14 cellular contexts compared by ENCODE assay signal in genomic region chr1:203281033-203281432, GRCh38. TPM values are rescaled to one million over a fixed set of nuclear protein-coding genes. Genes with fewer than 3 reads are reported as not detected.
DNase-seq lines count a peak whose midpoint lies in the region; ATAC-seq and TF ChIP-seq lines count a peak whose summit lies in the region.
"Had no signal": no experiment of that assay in that cellular context is flagged by ENCODE, and none has a peak within 500 bp of the region (broad histone marks: within the 10 kb centered on the region; RNA-seq: fewer than 3 reads in every experiment).

No MANE protein-coding gene starts in this region.

- H4K91ac ChIP-seq in mesenchymal stem cell (ENCODE audit: low read length), result no peak overlapping the region

- no peaks in the 10 kb centered on the region for H3K36me3 Mint-ChIP-seq in brain
- H3K36me3 Mint-ChIP-seq: CD8-positive, alpha-beta T cell had no signal

- no peaks in the 10 kb centered on the region for H3K27me3 ChIP-seq in right atrium auricular region
- peaks cover 11 to 12% of the 10 kb centered on the region in 2 experiments for H3K27me3 ChIP-seq in mesenchymal stem cell (ENCODE audit: control insufficient read depth in 1 of 2, insufficient read depth in 1 of 2, low read length in 2 of 2)
- no peaks in the 10 kb centered on the region for H3K27me3 ChIP-seq in vagina
- H3K27me3 ChIP-seq: MG63 had no signal

- peak overlapping the region in 1 of 2 experiments; percentile 19 for H2BK12ac ChIP-seq in mesenchymal stem cell (ENCODE audit: low read length in 2 of 2)

- H3K79me1 ChIP-seq in mesenchymal stem cell (replicated peaks; ENCODE audit: low read length, poor library complexity, severe bottlenecking), result no peaks in the 10 kb centered on the region

- H2BK15ac ChIP-seq in mesenchymal stem cell (ENCODE audit: low read depth, poor library complexity, severe bottlenecking), result no peak overlapping the region

- H3K4me3 ChIP-seq in right atrium auricular region, result no peak overlapping the region
- no peak overlapping the region for H3K4me3 ChIP-seq in mesenchymal stem cell (ENCODE audit: insufficient read depth in 1 of 2, low read depth in 1 of 2, low read length in 2 of 2)
- no peak overlapping the region for H3K4me3 ChIP-seq in vagina
- H3K4me3 ChIP-seq: MG63 had no signal

- H3K4me3 Mint-ChIP-seq in brain, result peak overlapping the region in 1 of 5 experiments; percentile 6
- H3K4me3 Mint-ChIP-seq: activated T-helper 17 cell treated with anti-CD3 and anti-CD28 coated beads, Interleukin-2, amount 50 U/mL, for 72 hours; CD8-positive, alpha-beta T cell had no signal

- no peak overlapping the region for H3K14ac ChIP-seq in mesenchymal stem cell (ENCODE audit: low read length in 2 of 2)

- H3K27me3 Mint-ChIP-seq in brain, result no peaks in the 10 kb centered on the region
- H3K27me3 Mint-ChIP-seq: activated T-helper 17 cell treated with anti-CD3 and anti-CD28 coated beads, Interleukin-2, amount 50 U/mL, for 72 hours had no signal

- peak; percentile 57 for DNase-seq in right atrium auricular region (ENCODE audit: low spot score)
- no peak for DNase-seq in cardiac septum (ENCODE audit: low spot score)
- peak; percentile 41 for DNase-seq in mesenchymal stem cell
- DNase-seq in vagina (ENCODE audit: extremely low spot score in 2 of 2), result no peak
- no peak for DNase-seq in NCI-H524 treated with DMSO at 0.1 percent for 48 hours (lab: John Stamatoyannopoulos, UW)
- DNase-seq: dermis blood vessel endothelial cell, MG63, NCI-H69, nucleus accumbens had no signal

- TF ChIP-seq CTCF in right atrium auricular region (IDR thresholded peaks at IDR 0.05) (no peak), brain (conservative IDR thresholded peaks at IDR 0.05) (no peak), vagina (IDR thresholded peaks at IDR 0.05) (no peak)

- H3K4me2 ChIP-seq in mesenchymal stem cell (ENCODE audit: low read length, poor library complexity, severe bottlenecking), result no peak overlapping the region

- H3K23ac ChIP-seq in mesenchymal stem cell (ENCODE audit: low read length in 2 of 2), result no peak overlapping the region

- H2BK120ac ChIP-seq in mesenchymal stem cell (ENCODE audit: low read depth, low read length), result no peak overlapping the region

- no peak overlapping the region for H2AFZ ChIP-seq in mesenchymal stem cell (ENCODE audit: low read depth, low read length)

- H3K27ac Mint-ChIP-seq in brain, result peak overlapping the region in 4 of 5 experiments; percentile 39 to 84 (median 77)
- H3K27ac Mint-ChIP-seq: CD8-positive, alpha-beta T cell had no signal

- H3K27ac ChIP-seq in right atrium auricular region (peak overlapping the region; percentile 92 to 99), mesenchymal stem cell (ENCODE audit: low read length, poor library complexity, severe bottlenecking) (no peak overlapping the region), vagina (peak overlapping the region; percentile 93)

- H3K18ac ChIP-seq in mesenchymal stem cell (ENCODE audit: low read depth in 1 of 2, low read length in 2 of 2), result no peak overlapping the region

- H3K9me3 Mint-ChIP-seq in brain, result no peaks in the 10 kb centered on the region
- H3K9me3 Mint-ChIP-seq: activated T-helper 17 cell treated with anti-CD3 and anti-CD28 coated beads, Interleukin-2, amount 50 U/mL, for 72 hours; CD8-positive, alpha-beta T cell had no signal

- H3K9ac ChIP-seq in mesenchymal stem cell (ENCODE audit: low read length), result no peak overlapping the region

- H3K4me1 ChIP-seq in right atrium auricular region (peaks cover 0 to 84% of the 10 kb centered on the region in 2 donors), mesenchymal stem cell (ENCODE audit: control insufficient read depth, insufficient read depth, low read depth, low read length) (peaks cover 12% of the 10 kb centered on the region), vagina (peaks cover 52% of the 10 kb centered on the region)

- intact Hi-C loops in cardiac septum (cut with DNase I) (no loop called here), vagina (cut with DNase I) (no loop called here)

- peaks cover 81% of the 10 kb centered on the region for H3K4me1 Mint-ChIP-seq in brain

- H4K8ac ChIP-seq in mesenchymal stem cell (ENCODE audit: low read length), result no peak overlapping the region

- H3K4ac ChIP-seq in mesenchymal stem cell (ENCODE audit: low read depth in 1 of 2, low read length in 2 of 2), result no peak overlapping the region

- H3K36me3 ChIP-seq in right atrium auricular region (no peaks in the 10 kb centered on the region), mesenchymal stem cell (ENCODE audit: control insufficient read depth in 1 of 2, insufficient read depth in 2 of 2, low read depth in 1 of 2, low read length in 2 of 2) (no peaks in the 10 kb centered on the region), vagina (no peaks in the 10 kb centered on the region)
- H3K36me3 ChIP-seq: MG63 had no signal

- 89% methylated on average over 3 of the region's 3 CpGs for WGBS in mesenchymal stem cell

- no peak for TF ChIP-seq POLR2A in vagina (IDR thresholded peaks at IDR 0.05)

- H2AK5ac ChIP-seq in mesenchymal stem cell (ENCODE audit: low read length, severe bottlenecking), result no peak overlapping the region

- H2BK5ac ChIP-seq in mesenchymal stem cell (ENCODE audit: low read depth, low read length, poor library complexity, severe bottlenecking), result no peak overlapping the region

- ATAC-seq in GM21717 (IDR thresholded peaks at IDR 0.05; ENCODE audit: unreplicated experiment) (no peak), GM21367 (IDR thresholded peaks at IDR 0.05; ENCODE audit: unreplicated experiment) (no peak)
- ATAC-seq: activated T-helper 17 cell treated with anti-CD3 and anti-CD28 coated beads, Interleukin-2, amount 50 U/mL, for 72 hours; CD8-positive, alpha-beta T cell had no signal

- H3K9me3 ChIP-seq in right atrium auricular region (no peaks in the 10 kb centered on the region), mesenchymal stem cell (ENCODE audit: control insufficient read depth, low read length) (no peaks in the 10 kb centered on the region), vagina (no peaks in the 10 kb centered on the region)
- H3K9me3 ChIP-seq: MG63 had no signal

RNA-seq across cellular contexts. Expression of gene BTG2, which starts 24.3 kb away (rescaled TPM):
- 100 to 1,000 TPM; 132 to 254 TPM for total RNA-seq in right atrium auricular region
- 54.2 TPM for total RNA-seq in cardiac septum
- 117 TPM for polyA plus RNA-seq in brain (ENCODE audit: insufficient read depth, low read depth, low replicate concordance)
- polyA plus RNA-seq in mesenchymal stem cell (2013, experiment 1 of 2), result 23.3 TPM
- polyA plus RNA-seq in mesenchymal stem cell (2013, experiment 2 of 2), result 22.9 TPM
- total RNA-seq in vagina, result 191 TPM

RNA-seq across cellular contexts. Expression of gene CHIT1, which starts 51.6 kb away (rescaled TPM):
- total RNA-seq in right atrium auricular region (not detected), cardiac septum (not detected), vagina (not detected)
- 0.49 TPM for polyA plus RNA-seq in brain (ENCODE audit: insufficient read depth, low read depth, low replicate concordance)
- polyA plus RNA-seq in mesenchymal stem cell (2013, experiment 1 of 2), result under 0.01 TPM
- not detected for polyA plus RNA-seq in mesenchymal stem cell (2013, experiment 2 of 2)

Comparison
In these comparisons a context has a peak if more than half of its experiments do, and no peak if none do; other contexts are left out.
1. DNase-seq: peak in right atrium auricular region (single experiment) and mesenchymal stem cell (single experiment); none in cardiac septum (single experiment), vagina (0 of 2) and NCI-H524 treated with DMSO at 0.1 percent for 48 hours (single experiment).